1 cellular context compared by ENCODE assay signal in genomic region chr9:33351547-33351946, GRCh38.
TF ChIP-seq lines count a peak whose summit lies in the region.

No MANE protein-coding gene starts in this region.

TF ChIP-seq in WTC11, 78 proteins besides CTCF, POLR2A, EP300 and RAD21 (continued from another document):
- TF ChIP-seq PREB (CRISPR knock-in tag; IDR thresholded peaks at IDR 0.05; ENCODE audit: borderline replicate concordance) (no peak), PRDM15 (CRISPR knock-in tag; IDR thresholded peaks at IDR 0.05) (no peak), ZNF138 (CRISPR knock-in tag; conservative IDR thresholded peaks at IDR 0.05) (no peak), ARID4B (CRISPR knock-in tag; IDR thresholded peaks at IDR 0.05; ENCODE audit: borderline replicate concordance) (no peak), PRRX2 (CRISPR knock-in tag; IDR thresholded peaks at IDR 0.05) (no peak), OVOL2 (CRISPR knock-in tag; IDR thresholded peaks at IDR 0.05; ENCODE audit: borderline replicate concordance) (no peak), ZNF532 (CRISPR knock-in tag; IDR thresholded peaks at IDR 0.05; ENCODE audit: borderline replicate concordance) (no peak), JUN (CRISPR knock-in tag; IDR thresholded peaks at IDR 0.05) (no peak), E2F1 (CRISPR knock-in tag; IDR thresholded peaks at IDR 0.05) (no peak), ATF3 (CRISPR knock-in tag; conservative IDR thresholded peaks at IDR 0.05) (no peak)
